ENCODE assay signal across 13 cellular contexts in genomic region chr12:54019924-54020586, GRCh38. TPM values are rescaled to one million over a fixed set of nuclear protein-coding genes. Genes with fewer than 3 reads are reported as not detected.
DNase-seq lines count a peak whose midpoint lies in the region; ATAC-seq, FAIRE-seq and TF ChIP-seq lines count a peak whose summit lies in the region.
"Had no signal": no experiment of that assay in that cellular context is flagged by ENCODE, and none has a peak within 500 bp of the region (broad histone marks: within the 10 kb centered on the region; RNA-seq: fewer than 3 reads in every experiment).

No MANE protein-coding gene starts in this region.

- in situ Hi-C loops in K562 (cut with MboI), result loop anchor here (10.0 kb wide), 1 partner anchor 175 kb away; no protein-coding TSS in a partner anchor

- no peak for TF ChIP-seq EP300 in K562 (IDR thresholded peaks at IDR 0.05; ENCODE audit: low read length)

- FAIRE-seq in K562 (lab: Jason Lieb, UNC), result no peak
- FAIRE-seq: colon, urothelium cell line had no signal

- H3K27me3 ChIP-seq in K562 (ENCODE audit: control insufficient read depth in 2 of 2, insufficient read depth in 2 of 2, low read length in 2 of 2) (no peaks in the 10 kb centered on the region), upper lobe of right lung (peaks cover 96% of the 10 kb centered on the region)

- intact Hi-C loops in K562 (cut with micrococcal nuclease), result loop anchor here (10.0 kb wide), 1 partner anchor 275 kb away; no protein-coding TSS in a partner anchor
- intact Hi-C loops in upper lobe of right lung (cut with DNase I), result no loop called here

- H3K36me3 ChIP-seq in K562 (ENCODE audit: control insufficient read depth, insufficient read depth, low read length) (no peaks in the 10 kb centered on the region), upper lobe of right lung (no peaks in the 10 kb centered on the region)
- H3K36me3 ChIP-seq: neutrophil had no signal

- no peak overlapping the region for H3K27ac Mint-ChIP-seq in activated T-cell treated with anti-CD3 and anti-CD28 coated beads, Interleukin-2, amount 50 U/mL, for 72 hours

- H3K4me3 ChIP-seq in K562 (no peak overlapping the region), upper lobe of right lung (peak overlapping the region; percentile 35)

- 62% methylated on average over 9 of the region's 10 CpGs for WGBS in K562 (ENCODE audit: insufficient coverage, low coverage, missing lambda C conversion rate)

- no peak for DNase-seq in activated T-cell treated with anti-CD3 and anti-CD28 coated beads, Interleukin-2, amount 50 U/mL, for 72 hours
- no peak for DNase-seq in activated T-cell treated with anti-CD3 and anti-CD28 coated beads for 4 hours
- DNase-seq in K562 (ENCODE audit: extremely low read depth in 1 of 4, low spot score in 3 of 4), result no peak
- DNase-seq in kidney tubule cell (ENCODE audit: low spot score), result peak; percentile 64
- no peak for DNase-seq in upper lobe of right lung
- no peak for DNase-seq in retina
- DNase-seq in HuH-7.5 (ENCODE audit: low spot score), result no peak
- DNase-seq: AML-193, NCI-H510A had no signal

- H3K79me2 ChIP-seq in K562 (ENCODE audit: control insufficient read depth, insufficient read depth, low read length), result peaks cover 3% of the 10 kb centered on the region; the same call in 2 of the 3 replicates

- no TSS peak for BruUV-seq in K562 (replicated peaks; lab: Mats Ljungman, UMichigan)

- TF ChIP-seq CTCF in K562 (IDR thresholded peaks at IDR 0.05 in 2 of 3, conservative IDR thresholded peaks at IDR 0.05 in 1 of 3; ENCODE audit: insufficient read depth in 2 of 3, low read depth in 1 of 3, low read length in 3 of 3) (no peak), upper lobe of right lung (IDR thresholded peaks at IDR 0.05) (no peak)

- H3K4me2 ChIP-seq in K562 (ENCODE audit: insufficient read depth, low read length), result no peak overlapping the region

- no peaks in the 10 kb centered on the region for H3K9me1 ChIP-seq in K562 (ENCODE audit: control insufficient read depth, insufficient read depth, low read length)

- peak overlapping the region in 1 of 2 experiments; percentile 7; a peak in 1 of 4 replicates for H3K9ac ChIP-seq in K562 (ENCODE audit: insufficient read depth in 1 of 2, low read depth in 2 of 2, low read length in 2 of 2)

- peaks cover 28% of the 10 kb centered on the region for H3K4me1 Mint-ChIP-seq in activated T-cell treated with anti-CD3 and anti-CD28 coated beads, Interleukin-2, amount 50 U/mL, for 72 hours (ENCODE audit: low read depth)

- POLR2A ChIA-PET in K562 (lab: Yijun Ruan, JAX), result no interaction called here

- peak overlapping the region; percentile 25 to 58 for H3K4me3 Mint-ChIP-seq in activated T-cell treated with anti-CD3 and anti-CD28 coated beads, Interleukin-2, amount 50 U/mL, for 72 hours

- TF ChIP-seq RAD21 in K562 (CRISPR knock-in tag; conservative IDR thresholded peaks at IDR 0.05 in 1 of 2, IDR thresholded peaks at IDR 0.05 in 1 of 2), result no peak

- H2AFZ ChIP-seq in K562 (ENCODE audit: low read depth, low read length), result no peak overlapping the region

- H4K20me1 ChIP-seq in K562 (replicated peaks; ENCODE audit: control insufficient read depth, insufficient read depth, low read length), result no peaks in the 10 kb centered on the region

- CTCF ChIA-PET in K562 (lab: Yijun Ruan, JAX; ENCODE audit: low intra/inter-chr PET ratio), result interaction anchor here (0.8 kb wide), 1 partner anchor 14 kb away, joined by 3 read pairs; no protein-coding TSS in a partner anchor

- TF ChIP-seq POLR2A in K562 (conservative IDR thresholded peaks at IDR 0.05), result no peak

- H3K27me3 Mint-ChIP-seq in activated T-cell treated with anti-CD3 and anti-CD28 coated beads, Interleukin-2, amount 50 U/mL, for 72 hours (ENCODE audit: low read depth), result peaks cover 75% of the 10 kb centered on the region

- H3K27ac ChIP-seq in K562 (ENCODE audit: extremely low read depth, low read depth, low read length) (peak overlapping the region; percentile 71; the same call in 2 of the 3 replicates), upper lobe of right lung (peak overlapping the region; percentile 65)
- H3K27ac ChIP-seq: neutrophil had no signal

- no peaks in the 10 kb centered on the region for H3K36me3 Mint-ChIP-seq in activated T-cell treated with anti-CD3 and anti-CD28 coated beads, Interleukin-2, amount 50 U/mL, for 72 hours (ENCODE audit: insufficient read depth in 2 of 2)

- no peak for ATAC-seq in activated T-cell treated with anti-CD3 and anti-CD28 coated beads, Interleukin-2, amount 50 U/mL, for 72 hours (replicated peaks in 1 of 2)
- ATAC-seq in K562, result no peak
- no peak for ATAC-seq in upper lobe of right lung
- ATAC-seq in GM19351 (IDR thresholded peaks at IDR 0.05; ENCODE audit: unreplicated experiment), result no peak

- no peaks in the 10 kb centered on the region for H3K9me3 Mint-ChIP-seq in activated T-cell treated with anti-CD3 and anti-CD28 coated beads, Interleukin-2, amount 50 U/mL, for 72 hours

- no peaks in the 10 kb centered on the region for H3K9me3 ChIP-seq in K562 (replicated peaks; ENCODE audit: control insufficient read depth, insufficient read depth, low read depth, low read length)
- H3K9me3 ChIP-seq in upper lobe of right lung, result no peaks in the 10 kb centered on the region
- H3K9me3 ChIP-seq: neutrophil had no signal

- peaks cover 10 to 49% of the 10 kb centered on the region in 2 experiments for H3K4me1 ChIP-seq in K562 (replicated peaks in 1 of 2; ENCODE audit: control insufficient read depth in 2 of 2, insufficient read depth in 2 of 2, low read length in 2 of 2)
- H3K4me1 ChIP-seq in upper lobe of right lung, result peaks cover 5% of the 10 kb centered on the region

RNA-seq across cellular contexts. Expression of gene HOXC6, which starts 8.2 kb away (rescaled TPM):
- not detected for total RNA-seq in activated T-cell treated with anti-CD3 and anti-CD28 coated beads, Interleukin-2, amount 50 U/mL, for 72 hours
- 7.1 and 7.3 TPM in 2 replicates for total RNA-seq in K562 (2011; cell fraction: chromatin; rRNA removed; ENCODE audit: low replicate concordance)
- total RNA-seq in K562 (2011; cell fraction: nucleolus; rRNA removed), result 2.8 and 3.0 TPM in 2 replicates
- total RNA-seq in K562 (2011; cell fraction: nucleoplasm; rRNA removed), result 3.9 and 4.4 TPM in 2 replicates
- total RNA-seq in K562 (2014; rRNA removed) (0.73 and 1.00 TPM in 2 replicates), K562 (2014; rRNA removed; fragmentation: Illumina TruSeq; extraction: Trizol) (0.57 and 1.0 TPM in 2 replicates), K562 (2015; rRNA removed; fragmentation: Illumina TruSeq; extraction: Trizol) (1.4 TPM in 2 replicates), K562 (2021) (3.2 and 4.0 TPM in 2 replicates), upper lobe of right lung (1.4 TPM)
- polyA plus RNA-seq in K562 (2011; rRNA removed) (2.0 and 2.8 TPM in 2 replicates), K562 (2014; fragmentation: Illumina TruSeq; extraction: Trizol) (3.4 and 3.5 TPM in 2 replicates), K562 (2014; fragmentation: Nextera tagmentation; extraction: Ambion mirVana) (under 1 TPM; 0.06 to 0.13 TPM), K562 (2014; rRNA removed) (2.3 and 3.5 TPM in 2 replicates)
- polyA plus RNA-seq in K562 (2011; cell fraction: cytosol; rRNA removed), result 1.5 and 1.8 TPM in 2 replicates
- 4.0 and 6.5 TPM in 2 replicates for polyA plus RNA-seq in K562 (2011; cell fraction: nucleus; rRNA removed)
- 2.8 and 3.8 TPM in 2 replicates for polyA plus RNA-seq in K562 (2012)
- 1.2 and 1.4 TPM in 2 replicates for polyA minus RNA-seq in K562 (2011; rRNA and poly(A)+ RNA removed)
- 0.64 and 0.76 TPM in 2 replicates for polyA minus RNA-seq in K562 (2011; cell fraction: cytosol; rRNA and poly(A)+ RNA removed)
- 0.94 and 2.2 TPM in 2 replicates for polyA minus RNA-seq in K562 (2011; cell fraction: nucleus; rRNA and poly(A)+ RNA removed)

RNA-seq across cellular contexts. Expression of gene HOXC8, which starts 11.3 kb away (rescaled TPM):
- not detected for total RNA-seq in activated T-cell treated with anti-CD3 and anti-CD28 coated beads, Interleukin-2, amount 50 U/mL, for 72 hours
- 6.6 and 8.3 TPM in 2 replicates for total RNA-seq in K562 (2011; cell fraction: chromatin; rRNA removed; ENCODE audit: low replicate concordance)
- 2.4 and 3.2 TPM in 2 replicates for total RNA-seq in K562 (2011; cell fraction: nucleolus; rRNA removed)
- 2.1 and 2.4 TPM in 2 replicates for total RNA-seq in K562 (2011; cell fraction: nucleoplasm; rRNA removed)
- total RNA-seq in K562 (2014; rRNA removed) (0.32 and 0.57 TPM in 2 replicates), K562 (2014; rRNA removed; fragmentation: Illumina TruSeq; extraction: Trizol) (0.62 and 0.80 TPM in 2 replicates), K562 (2015; rRNA removed; fragmentation: Illumina TruSeq; extraction: Trizol) (0.53 and 0.76 TPM in 2 replicates), K562 (2021) (0.72 and 0.95 TPM in 2 replicates), upper lobe of right lung (0.55 TPM)
- polyA plus RNA-seq in K562 (2011; rRNA removed) (0.57 TPM in 2 replicates), K562 (2014; fragmentation: Illumina TruSeq; extraction: Trizol) (1.3 and 1.4 TPM in 2 replicates), K562 (2014; fragmentation: Nextera tagmentation; extraction: Ambion mirVana) (under 1 TPM; 0.20 to 0.21 TPM), K562 (2014; rRNA removed) (0.94 and 1.1 TPM in 2 replicates)
- polyA plus RNA-seq in K562 (2011; cell fraction: cytosol; rRNA removed), result 0.29 and 0.31 TPM in 2 replicates
- 1.9 and 3.0 TPM in 2 replicates for polyA plus RNA-seq in K562 (2011; cell fraction: nucleus; rRNA removed)
- 0.62 and 1.4 TPM in 2 replicates for polyA plus RNA-seq in K562 (2012)
- 0.11 and 0.42 TPM in 2 replicates for polyA minus RNA-seq in K562 (2011; rRNA and poly(A)+ RNA removed)
- not detected in 2 replicates for polyA minus RNA-seq in K562 (2011; cell fraction: cytosol; rRNA and poly(A)+ RNA removed)
- 0.81 and 0.89 TPM in 2 replicates for polyA minus RNA-seq in K562 (2011; cell fraction: nucleus; rRNA and poly(A)+ RNA removed)

RNA-seq across cellular contexts. Expression of gene HOXC5, which starts 12.8 kb away (rescaled TPM):
- not detected for total RNA-seq in activated T-cell treated with anti-CD3 and anti-CD28 coated beads, Interleukin-2, amount 50 U/mL, for 72 hours
- 1.7 and 1.9 TPM in 2 replicates for total RNA-seq in K562 (2011; cell fraction: chromatin; rRNA removed; ENCODE audit: low replicate concordance)
- 0.83 and 0.92 TPM in 2 replicates for total RNA-seq in K562 (2011; cell fraction: nucleolus; rRNA removed)
- 0.44 and 1.3 TPM in 2 replicates for total RNA-seq in K562 (2011; cell fraction: nucleoplasm; rRNA removed)
- total RNA-seq in K562 (2014; rRNA removed) (0.18 and 0.53 TPM in 2 replicates), K562 (2014; rRNA removed; fragmentation: Illumina TruSeq; extraction: Trizol) (not detected in 2 replicates), K562 (2015; rRNA removed; fragmentation: Illumina TruSeq; extraction: Trizol) (0.14 TPM in 1 of 2 replicates, not detected in the other), K562 (2021) (0.31 and 0.40 TPM in 2 replicates), upper lobe of right lung (not detected)
- polyA plus RNA-seq in K562 (2011; rRNA removed) (not detected in 2 replicates), K562 (2014; fragmentation: Illumina TruSeq; extraction: Trizol) (0.10 TPM in 1 of 2 replicates, not detected in the other), K562 (2014; fragmentation: Nextera tagmentation; extraction: Ambion mirVana) (not detected), K562 (2014; rRNA removed) (0.44 TPM in 1 of 2 replicates, not detected in the other)
- polyA plus RNA-seq in K562 (2011; cell fraction: cytosol; rRNA removed), result not detected in 2 replicates
- 0.07 and 0.46 TPM in 2 replicates for polyA plus RNA-seq in K562 (2011; cell fraction: nucleus; rRNA removed)
- 0.11 TPM in 1 of 2 replicates, not detected in the other for polyA plus RNA-seq in K562 (2012)
- polyA minus RNA-seq in K562 (2011; rRNA and poly(A)+ RNA removed), result not detected in 2 replicates
- not detected in 2 replicates for polyA minus RNA-seq in K562 (2011; cell fraction: cytosol; rRNA and poly(A)+ RNA removed)
- 0.22 and 0.40 TPM in 2 replicates for polyA minus RNA-seq in K562 (2011; cell fraction: nucleus; rRNA and poly(A)+ RNA removed)

RNA-seq across cellular contexts. Expression of gene HOXC9, which starts 20.1 kb away (rescaled TPM):
- not detected for total RNA-seq in activated T-cell treated with anti-CD3 and anti-CD28 coated beads, Interleukin-2, amount 50 U/mL, for 72 hours
- total RNA-seq in K562 (2011; cell fraction: chromatin; rRNA removed; ENCODE audit: low replicate concordance), result 7.4 and 10.3 TPM in 2 replicates
- total RNA-seq in K562 (2011; cell fraction: nucleolus; rRNA removed), result 2.7 and 2.9 TPM in 2 replicates
- total RNA-seq in K562 (2011; cell fraction: nucleoplasm; rRNA removed), result 2.9 and 3.5 TPM in 2 replicates
- 10.5 and 13.9 TPM in 2 replicates for total RNA-seq in K562 (2014; rRNA removed)
- 5.7 and 8.0 TPM in 2 replicates for total RNA-seq in K562 (2014; rRNA removed; fragmentation: Illumina TruSeq; extraction: Trizol)
- total RNA-seq in K562 (2015; rRNA removed; fragmentation: Illumina TruSeq; extraction: Trizol), result 10.4 and 10.9 TPM in 2 replicates
- total RNA-seq in K562 (2021), result 9.3 and 9.9 TPM in 2 replicates
- 1.1 and 1.7 TPM in 2 replicates for polyA plus RNA-seq in K562 (2011; rRNA removed)
- polyA plus RNA-seq in K562 (2011; cell fraction: cytosol; rRNA removed), result 3.4 and 8.0 TPM in 2 replicates
- 6.2 and 13.4 TPM in 2 replicates for polyA plus RNA-seq in K562 (2011; cell fraction: nucleus; rRNA removed)
- polyA plus RNA-seq in K562 (2012), result 8.6 and 12.0 TPM in 2 replicates
- polyA plus RNA-seq in K562 (2014; fragmentation: Illumina TruSeq; extraction: Trizol), result 8.8 and 9.9 TPM in 2 replicates
- 1 to 10 TPM; 1.9 to 2.2 TPM for polyA plus RNA-seq in K562 (2014; fragmentation: Nextera tagmentation; extraction: Ambion mirVana)
- 5.1 and 10.4 TPM in 2 replicates for polyA plus RNA-seq in K562 (2014; rRNA removed)
- 0.57 and 1.2 TPM in 2 replicates for polyA minus RNA-seq in K562 (2011; rRNA and poly(A)+ RNA removed)
- polyA minus RNA-seq in K562 (2011; cell fraction: cytosol; rRNA and poly(A)+ RNA removed), result 1.7 and 2.6 TPM in 2 replicates
- polyA minus RNA-seq in K562 (2011; cell fraction: nucleus; rRNA and poly(A)+ RNA removed), result 1.8 and 1.9 TPM in 2 replicates
- total RNA-seq in upper lobe of right lung, result 0.61 TPM

RNA-seq across cellular contexts. Expression of gene HOXC4, which starts 33.6 kb away (rescaled TPM):
- 1 to 10 TPM in 1 of 2 donors, under 1 TPM in 1; 1.00 to 1.1 TPM for total RNA-seq in activated T-cell treated with anti-CD3 and anti-CD28 coated beads, Interleukin-2, amount 50 U/mL, for 72 hours
- total RNA-seq in K562 (2011; cell fraction: chromatin; rRNA removed; ENCODE audit: low replicate concordance), result 0.40 and 0.51 TPM in 2 replicates
- total RNA-seq in K562 (2011; cell fraction: nucleolus; rRNA removed), result 0.50 TPM in 1 of 2 replicates, not detected in the other
- total RNA-seq in K562 (2011; cell fraction: nucleoplasm; rRNA removed), result 0.53 TPM in 1 of 2 replicates, not detected in the other
- total RNA-seq in K562 (2014; rRNA removed) (0.41 and 0.50 TPM in 2 replicates), K562 (2014; rRNA removed; fragmentation: Illumina TruSeq; extraction: Trizol) (0.25 and 0.41 TPM in 2 replicates), K562 (2015; rRNA removed; fragmentation: Illumina TruSeq; extraction: Trizol) (0.30 and 0.58 TPM in 2 replicates), K562 (2021) (0.75 and 1.1 TPM in 2 replicates), upper lobe of right lung (0.61 TPM)
- polyA plus RNA-seq in K562 (2011; rRNA removed) (0.38 and 0.73 TPM in 2 replicates), K562 (2014; fragmentation: Illumina TruSeq; extraction: Trizol) (0.36 and 0.71 TPM in 2 replicates), K562 (2014; fragmentation: Nextera tagmentation; extraction: Ambion mirVana) (under 1 TPM in 1 of 2 experiments, not detected in 1; 0.06 TPM), K562 (2014; rRNA removed) (0.70 and 1.5 TPM in 2 replicates)
- 0.27 and 0.48 TPM in 2 replicates for polyA plus RNA-seq in K562 (2011; cell fraction: cytosol; rRNA removed)
- polyA plus RNA-seq in K562 (2011; cell fraction: nucleus; rRNA removed), result 1.7 and 2.0 TPM in 2 replicates
- 0.79 and 1.2 TPM in 2 replicates for polyA plus RNA-seq in K562 (2012)
- polyA minus RNA-seq in K562 (2011; rRNA and poly(A)+ RNA removed), result not detected in 2 replicates
- polyA minus RNA-seq in K562 (2011; cell fraction: cytosol; rRNA and poly(A)+ RNA removed), result not detected in 2 replicates
- 0.44 TPM in 1 of 2 replicates, not detected in the other for polyA minus RNA-seq in K562 (2011; cell fraction: nucleus; rRNA and poly(A)+ RNA removed)
